In genomic region chr12:124563809-124564208, GRCh38 we compare ENCODE assay signal across 2 cellular contexts.
TF ChIP-seq lines count a peak whose summit lies in the region.

No MANE protein-coding gene starts in this region.

TF ChIP-seq in HepG2, 621 proteins besides CTCF, POLR2A, EP300 and RAD21:
- TF ChIP-seq ZKSCAN1 (IDR thresholded peaks at IDR 0.05; ENCODE audit: low read length) = peak; percentile 63; the same call in 1 of the 2 replicates
- no peak for TF ChIP-seq ZNF557 (CRISPR knock-in tag; IDR thresholded peaks at IDR 0.05)
- no peak for TF ChIP-seq UBTF (CRISPR knock-in tag; IDR thresholded peaks at IDR 0.05)
- peak; percentile 84 for TF ChIP-seq ZMYM3 (CRISPR knock-in tag; IDR thresholded peaks at IDR 0.05)
- TF ChIP-seq ZFP36 (IDR thresholded peaks at IDR 0.05; ENCODE audit: borderline replicate concordance, low read depth, low read length, partially characterized antibody) = peak; percentile 68
- TF ChIP-seq JUND (CRISPR knock-in tag; IDR thresholded peaks at IDR 0.05) = no peak
- peak; percentile 86 for TF ChIP-seq ZNF768 (CRISPR knock-in tag; IDR thresholded peaks at IDR 0.05)

TF ChIP-seq in K562, 482 proteins besides CTCF, POLR2A, EP300 and RAD21:
- peak; percentile 72 for TF ChIP-seq BRD9 (IDR thresholded peaks at IDR 0.05; ENCODE audit: low read depth, partially characterized antibody)
- TF ChIP-seq TCF7 (IDR thresholded peaks at IDR 0.05; ENCODE audit: borderline replicate concordance) = 0 out of 2 replicates have a peak, but pooled peaks have one; percentile 24
- peak; percentile 89 for TF ChIP-seq SMARCA5 (IDR thresholded peaks at IDR 0.05)
- TF ChIP-seq PTBP1 (IDR thresholded peaks at IDR 0.05; ENCODE audit: low read depth, low read length) = 0 out of 2 replicates have a peak, but pooled peaks have one; percentile 47
- peak; percentile 86; the same call in 1 of the 2 replicates for TF ChIP-seq HDAC2 (IDR thresholded peaks at IDR 0.05)
- TF ChIP-seq RCOR1 (IDR thresholded peaks at IDR 0.05; ENCODE audit: borderline replicate concordance in 1 of 2, low read depth in 2 of 2, low read length in 2 of 2) = peak in 1 of 2 experiments; percentile 58; a peak in 1 of 4 replicates
- peak; percentile 73 for TF ChIP-seq CHD4 (IDR thresholded peaks at IDR 0.05; ENCODE audit: insufficient read depth, insufficient replicate concordance, low read depth, low read length, poor library complexity, severe bottlenecking)
- TF ChIP-seq TCF3 (CRISPR knock-in tag; IDR thresholded peaks at IDR 0.05) = no peak
- peak; percentile 94 for TF ChIP-seq RBM25 (IDR thresholded peaks at IDR 0.05; ENCODE audit: low read depth, low read length, severe bottlenecking)
- TF ChIP-seq ADNP (tag; IDR thresholded peaks at IDR 0.05) = peak; percentile 87
- 0 out of 2 replicates have a peak, but pooled peaks have one; percentile 35 for TF ChIP-seq ZKSCAN1 (IDR thresholded peaks at IDR 0.05; ENCODE audit: low read depth, low read length)
- TF ChIP-seq PCBP2 (IDR thresholded peaks at IDR 0.05; ENCODE audit: low read depth, low read length, poor library complexity, severe bottlenecking) = no peak
- TF ChIP-seq PKNOX1 (IDR thresholded peaks at IDR 0.05) = no peak
- TF ChIP-seq CBX3 (IDR thresholded peaks at IDR 0.05; ENCODE audit: borderline replicate concordance in 1 of 2, low read length in 2 of 2) = peak in 1 of 2 experiments; percentile 42; a peak in 1 of 3 replicates
- no peak for TF ChIP-seq ZBED1 (IDR thresholded peaks at IDR 0.05)
- peak; percentile 98 for TF ChIP-seq BCOR (IDR thresholded peaks at IDR 0.05)
- TF ChIP-seq KDM1A (IDR thresholded peaks at IDR 0.05) = peak; percentile 79 to 90
- TF ChIP-seq RUNX1 (IDR thresholded peaks at IDR 0.05; ENCODE audit: low read depth) = no peak
- peak; percentile 96 for TF ChIP-seq ZFP36 (IDR thresholded peaks at IDR 0.05; ENCODE audit: low read depth, low read length, partially characterized antibody)
- TF ChIP-seq CBX1 (IDR thresholded peaks at IDR 0.05; ENCODE audit: low read depth) = peak; percentile 83
